ENCODE assay signal across 9 cellular contexts in the genomic region with DNA sequence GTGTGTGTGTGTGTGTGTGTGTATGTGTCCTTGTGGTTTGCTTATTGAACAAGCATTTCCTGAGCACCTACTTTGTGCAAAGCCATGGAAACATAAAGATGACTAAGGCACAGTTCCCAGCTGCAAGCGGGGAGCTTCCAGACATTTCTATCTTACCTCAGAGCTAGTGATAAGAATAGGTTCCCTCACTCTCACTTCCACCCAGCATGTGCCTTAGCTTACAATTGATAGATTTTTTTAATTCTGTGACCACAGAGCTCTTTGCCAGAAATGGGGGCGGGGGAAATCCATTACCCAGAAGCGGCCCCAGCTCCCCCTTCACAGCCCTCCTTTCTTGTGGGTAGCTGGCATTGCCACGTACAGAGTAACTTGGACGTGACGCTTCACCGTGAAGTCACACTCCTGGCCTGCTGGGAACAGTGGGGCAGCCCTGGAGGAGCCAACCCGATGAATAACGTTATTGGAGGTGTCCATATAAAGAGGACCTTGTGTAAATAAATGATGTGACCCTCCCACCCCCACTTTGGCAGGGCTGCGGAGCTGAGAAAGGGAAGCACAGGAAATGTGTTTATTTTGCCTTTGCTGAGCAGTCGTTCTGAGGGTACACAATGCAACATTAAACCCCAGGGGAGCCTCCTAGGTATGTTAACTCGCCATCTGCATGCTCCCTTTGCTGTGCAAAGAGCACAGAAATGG.
A peak's percentile ranks its signal among the peaks of the same experiment; 100 is the strongest.
DNase-seq lines count a peak whose midpoint lies in the region; ATAC-seq, FAIRE-seq and TF ChIP-seq lines count a peak whose summit lies in the region.
"Had no signal": no experiment of that assay in that cellular context is flagged by ENCODE, and none has a peak within 500 bp of the region (broad histone marks: within the 10 kb centered on the region; RNA-seq: fewer than 3 reads in every experiment).

No MANE protein-coding gene starts in this region.

- DNase-seq in Peyer's patch (peak in 2 of 3 donors; percentile 30 to 71), pancreas (no peak), frontal cortex (ENCODE audit: low spot score in 2 of 2) (no peak), cortex of kidney (lab: John Stamatoyannopoulos, UW) (no peak), NCI-H524 treated with DMSO at 0.1 percent for 48 hours (lab: John Stamatoyannopoulos, UW) (no peak)
- DNase-seq in activated naive CD4-positive, alpha-beta T cell treated with anti-CD3 and anti-CD28 coated beads, Interleukin-2, amount 50 U/mL, for 16 hours: peak; percentile 82
- DNase-seq: right lobe of liver had no signal

- FAIRE-seq in pancreas (lab: Jason Lieb, UNC): no peak
- no peak for FAIRE-seq in frontal cortex (lab: Jason Lieb, UNC)

- TF ChIP-seq POLR2A in Peyer's patch (IDR thresholded peaks at IDR 0.05): no peak

- H3K27ac ChIP-seq in Peyer's patch: peak overlapping the region in 1 of 4 donors; percentile 17
- no peak overlapping the region for H3K27ac ChIP-seq in pancreas
- H3K27ac ChIP-seq: right lobe of liver had no signal

- H3K27me3 ChIP-seq in Peyer's patch (no peaks in the 10 kb centered on the region), pancreas (no peaks in the 10 kb centered on the region)
- H3K27me3 ChIP-seq: right lobe of liver had no signal

- H3K36me3 ChIP-seq in Peyer's patch (no peaks in the 10 kb centered on the region), pancreas (no peaks in the 10 kb centered on the region)
- H3K36me3 ChIP-seq: right lobe of liver had no signal

- TF ChIP-seq CTCF in Peyer's patch (IDR thresholded peaks at IDR 0.05) (no peak), pancreas (IDR thresholded peaks at IDR 0.05) (no peak)

- no peak overlapping the region for H3K4me3 ChIP-seq in Peyer's patch
- no peak overlapping the region for H3K4me3 ChIP-seq in pancreas
- H3K4me3 ChIP-seq: right lobe of liver had no signal

- H3K9me3 ChIP-seq in Peyer's patch: no peaks in the 10 kb centered on the region
- no peaks in the 10 kb centered on the region for H3K9me3 ChIP-seq in pancreas
- H3K9me3 ChIP-seq: right lobe of liver had no signal

- intact Hi-C loops in pancreas (cut with DNase I): no loop called here

- peaks cover 0 to 9% (median 3%) of the 10 kb centered on the region in 4 donors for H3K4me1 ChIP-seq in Peyer's patch
- no peaks in the 10 kb centered on the region for H3K4me1 ChIP-seq in pancreas
- H3K4me1 ChIP-seq: right lobe of liver had no signal

- 63 to 64% methylated on average over 12 of the region's 12 CpGs for WGBS in pancreas, 2 donors

- ATAC-seq in GM18502 (IDR thresholded peaks at IDR 0.05; ENCODE audit: poor library complexity, unreplicated experiment) (peak; percentile 52), HG03108 (IDR thresholded peaks at IDR 0.05; ENCODE audit: unreplicated experiment) (peak; percentile 39), pancreas (peak in 3 of 4 donors; percentile 48 to 74 (median 53))

Comparison
In these comparisons a context has a peak if more than half of its experiments do, and no peak if none do; other contexts are left out.
1. DNase-seq: peak in Peyer's patch (2 of 3) and activated naive CD4-positive, alpha-beta T cell treated with anti-CD3 and anti-CD28 coated beads, Interleukin-2, amount 50 U/mL, for 16 hours (single experiment); none in pancreas (0 of 6), frontal cortex (0 of 2), cortex of kidney (single experiment) and NCI-H524 treated with DMSO at 0.1 percent for 48 hours (single experiment).
2. Peak in every context shown above with its lines, with median percentiles within 50 percentile points of each other: ATAC-seq.